In the genomic region with DNA sequence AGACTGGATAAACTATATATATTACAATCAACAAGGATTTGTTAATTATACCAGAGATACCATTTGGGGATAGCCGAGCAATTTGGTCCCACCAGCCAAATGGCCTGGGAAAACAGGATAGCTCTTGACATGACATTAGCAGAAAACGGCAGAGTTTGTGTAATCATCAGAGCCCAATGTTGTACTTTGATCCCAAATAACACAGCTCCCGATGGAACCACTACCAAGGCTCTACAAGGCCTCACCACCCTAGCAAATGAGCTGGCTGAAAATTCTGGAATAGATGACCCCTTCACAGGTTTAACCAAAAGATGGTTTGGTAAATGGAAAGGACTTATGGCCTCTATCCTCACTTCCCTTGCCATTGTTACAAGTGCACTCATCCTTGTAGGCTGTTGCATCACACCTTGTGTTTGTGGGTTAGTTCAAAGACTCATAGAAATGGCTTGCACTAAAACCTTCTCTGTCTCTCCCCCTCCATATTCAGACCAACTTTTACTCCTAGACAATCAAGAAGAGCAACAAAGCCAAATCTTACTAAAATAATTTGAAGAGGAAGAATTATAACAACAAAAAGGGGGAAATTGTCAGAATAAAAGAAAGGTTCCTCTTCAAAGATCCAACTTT, we compare ENCODE assay signal across 16 cellular contexts. TPM values are rescaled to one million over a fixed set of nuclear protein-coding genes. Genes with fewer than 3 reads are reported as not detected.
A peak's percentile ranks its signal among the peaks of the same experiment; 100 is the strongest.
DNase-seq lines count a peak whose midpoint lies in the region; ATAC-seq and TF ChIP-seq lines count a peak whose summit lies in the region.
"Had no signal": no experiment of that assay in that cellular context is flagged by ENCODE, and none has a peak within 500 bp of the region (broad histone marks: within the 10 kb centered on the region; RNA-seq: fewer than 3 reads in every experiment).

No MANE protein-coding gene starts in this region.

- ATAC-seq in Right ventricle myocardium inferior (no peak), left lobe of liver (peak; percentile 87)

- H3K36me3 ChIP-seq in left ventricle myocardium inferior = peaks cover 45% of the 10 kb centered on the region

- no peak overlapping the region for H3K27ac Mint-ChIP-seq in endothelial cell (ENCODE audit: unreplicated experiment)
- H3K27ac Mint-ChIP-seq in HFFc6 = no peak overlapping the region
- H3K27ac Mint-ChIP-seq: H9 had no signal

- no peak overlapping the region for H3K4me3 ChIP-seq in left ventricle myocardium inferior
- H3K4me3 ChIP-seq: BLaER1 had no signal

- DNase-seq in left ventricle myocardium inferior (no peak), Right ventricle myocardium inferior (ENCODE audit: missing footprints) (no peak), endothelial cell (ENCODE audit: low spot score) (no peak), left lobe of liver (ENCODE audit: low spot score) (no peak), NCI-H2196 (lab: John Stamatoyannopoulos, UW; ENCODE audit: unreplicated experiment) (no peak), foreskin melanocyte (no peak), HFFc6 (no peak)
- no peak for DNase-seq in activated naive CD4-positive, alpha-beta T cell treated with Interleukin-2 at 50 U/mL for 16 hours
- DNase-seq: 8988T; AML-193; Caco-2; CD8-positive, alpha-beta memory T cell; DMS53; GF-D8; H9 had no signal

- H3K4me1 Mint-ChIP-seq in endothelial cell (ENCODE audit: unreplicated experiment) (no peaks in the 10 kb centered on the region), HFFc6 (ENCODE audit: low read depth) (no peaks in the 10 kb centered on the region)

- peaks cover 13% of the 10 kb centered on the region for H3K4me1 ChIP-seq in left ventricle myocardium inferior
- H3K4me1 ChIP-seq: BLaER1, Caco-2 had no signal

- TF ChIP-seq CTCF in left ventricle myocardium inferior (IDR thresholded peaks at IDR 0.05; ENCODE audit: borderline replicate concordance) (no peak), endothelial cell (IDR thresholded peaks at IDR 0.05; ENCODE audit: unreplicated experiment) (no peak), HFFc6 (IDR thresholded peaks at IDR 0.05) (no peak)

- intact Hi-C loops in left ventricle myocardium inferior (cut with micrococcal nuclease) (no loop called here), Right ventricle myocardium inferior (cut with DNase I) (no loop called here)

- peaks cover 8% of the 10 kb centered on the region for H3K9me3 ChIP-seq in left ventricle myocardium inferior (replicated peaks)

- peaks cover 3% of the 10 kb centered on the region for H3K27me3 Mint-ChIP-seq in endothelial cell (ENCODE audit: unreplicated experiment)
- H3K27me3 Mint-ChIP-seq in HFFc6 (ENCODE audit: insufficient read depth) = no peaks in the 10 kb centered on the region; the same call in none of the 2 replicates
- H3K27me3 Mint-ChIP-seq: CD8-positive, alpha-beta memory T cell had no signal

- H3K27me3 ChIP-seq in left ventricle myocardium inferior (ENCODE audit: low read depth) = no peaks in the 10 kb centered on the region
- H3K27me3 ChIP-seq: BLaER1 had no signal

- H3K4me3 Mint-ChIP-seq in endothelial cell (ENCODE audit: unreplicated experiment) = peak overlapping the region; percentile 78
- no peak overlapping the region for H3K4me3 Mint-ChIP-seq in HFFc6
- H3K4me3 Mint-ChIP-seq: CD8-positive, alpha-beta memory T cell; H9 had no signal

- peaks cover 39% of the 10 kb centered on the region for H3K36me3 Mint-ChIP-seq in endothelial cell (ENCODE audit: low read depth, unreplicated experiment)
- H3K36me3 Mint-ChIP-seq in HFFc6 (ENCODE audit: low read depth) = peaks cover 34% of the 10 kb centered on the region

- peak overlapping the region; percentile 73 for H3K27ac ChIP-seq in left ventricle myocardium inferior (replicated peaks)
- H3K27ac ChIP-seq: BLaER1 had no signal

- no peaks in the 10 kb centered on the region for H3K9me3 Mint-ChIP-seq in endothelial cell (ENCODE audit: unreplicated experiment)
- peaks cover 13% of the 10 kb centered on the region for H3K9me3 Mint-ChIP-seq in HFFc6

RNA-seq across cellular contexts. Expression of gene TXNL4B, which starts 9.5 kb away (rescaled TPM):
- total RNA-seq in left ventricle myocardium inferior (6.7 TPM), Right ventricle myocardium inferior (7.7 TPM), endothelial cell (ENCODE audit: unreplicated experiment) (10.9 TPM), left lobe of liver (9.6 TPM)
- total RNA-seq in HFFc6 (2021; fragmentation: NEBNext Ultra II Directional; extraction: Animal tissue kit (Norgen Biotek cat#: 25700)) = 10 to 100 TPM in 3 of 6 experiments, 1 to 10 TPM in 3; 5.9 to 10.4 (median 9.9) TPM

RNA-seq across cellular contexts. Expression of gene DHX38, which starts 9.8 kb away (rescaled TPM):
- total RNA-seq in left ventricle myocardium inferior (38.7 TPM), Right ventricle myocardium inferior (40.8 TPM), endothelial cell (ENCODE audit: unreplicated experiment) (84.6 TPM), left lobe of liver (26.4 TPM)
- total RNA-seq in HFFc6 (2021; fragmentation: NEBNext Ultra II Directional; extraction: Animal tissue kit (Norgen Biotek cat#: 25700)) = 10 to 100 TPM; 51.1 to 58.2 (median 55.6) TPM

RNA-seq across cellular contexts. Expression of gene HPR, which starts 20.9 kb away (rescaled TPM):
- 67.8 TPM for total RNA-seq in left ventricle myocardium inferior
- 99.2 TPM for total RNA-seq in Right ventricle myocardium inferior
- total RNA-seq in endothelial cell (ENCODE audit: unreplicated experiment) = 0.97 TPM
- 110 TPM for total RNA-seq in left lobe of liver
- not detected for total RNA-seq in HFFc6 (2021; fragmentation: NEBNext Ultra II Directional; extraction: Animal tissue kit (Norgen Biotek cat#: 25700))
- total RNA-seq: Caco-2; CD8-positive, alpha-beta memory T cell; H9 had no signal

RNA-seq across cellular contexts. Expression of gene HP, which starts 29.6 kb away (rescaled TPM):
- total RNA-seq in left ventricle myocardium inferior (1.6 TPM), Right ventricle myocardium inferior (21.2 TPM), endothelial cell (ENCODE audit: unreplicated experiment) (not detected), left lobe of liver (47,876 TPM)
- total RNA-seq in HFFc6 (2021; fragmentation: NEBNext Ultra II Directional; extraction: Animal tissue kit (Norgen Biotek cat#: 25700)) = not detected
- total RNA-seq: CD8-positive, alpha-beta memory T cell; H9 had no signal

Comparison
In these comparisons a context has a peak if more than half of its experiments do, and no peak if none do; other contexts are left out.
1. RNA of gene HPR, which starts 20.9 kb away (total RNA-seq): 110 TPM in left lobe of liver (single experiment), 99.2 TPM in Right ventricle myocardium inferior (single experiment) and 67.8 TPM in left ventricle myocardium inferior (single experiment); 0.97 TPM in endothelial cell (single experiment) and not detected in HFFc6; every median in the first group is over 10 times any median in the second.